Comparison of ENCODE assay signal across 17 cellular contexts in the genomic region with DNA sequence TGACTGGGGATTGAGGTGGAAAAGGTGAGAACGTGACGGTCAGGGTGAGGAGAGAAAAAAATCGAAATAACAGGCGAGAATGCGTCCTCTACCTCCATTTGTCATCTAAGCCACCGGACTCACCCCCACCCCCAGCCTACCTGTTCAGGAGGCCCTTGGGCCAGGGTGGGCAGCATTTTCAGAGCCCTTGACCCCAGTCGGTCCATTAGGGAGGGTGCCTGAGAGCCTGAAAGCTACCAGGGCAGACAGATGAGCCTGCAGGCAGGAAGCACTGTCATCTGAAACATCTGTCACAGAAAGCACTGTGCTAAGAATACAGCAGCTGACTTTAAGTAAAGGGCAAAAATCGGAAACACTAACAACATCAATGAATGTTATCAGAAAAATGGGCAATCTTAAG. TPM values are rescaled to one million over a fixed set of nuclear protein-coding genes. Genes with fewer than 3 reads are reported as not detected.
A peak's percentile ranks its signal among the peaks of the same experiment; 100 is the strongest.
DNase-seq lines count a peak whose midpoint lies in the region; ATAC-seq and TF ChIP-seq lines count a peak whose summit lies in the region.
"Had no signal": no experiment of that assay in that cellular context is flagged by ENCODE, and none has a peak within 500 bp of the region (broad histone marks: within the 10 kb centered on the region; RNA-seq: fewer than 3 reads in every experiment).

No MANE protein-coding gene starts in this region.

- H3K9me3 ChIP-seq in BLaER1 (peaks cover 28% of the 10 kb centered on the region), Caco-2 (no peaks in the 10 kb centered on the region), stomach (peaks cover 0 to 7% (median 2%) of the 10 kb centered on the region in 4 donors), heart left ventricle (peaks cover 0 to 16% (median 0%) of the 10 kb centered on the region in 12 donors)
- H3K9me3 ChIP-seq: BE2C had no signal

- TF ChIP-seq POLR2A in stomach (IDR thresholded peaks at IDR 0.05) (no peak), heart left ventricle (IDR thresholded peaks at IDR 0.05) (no peak)

- TF ChIP-seq EP300 in stomach (IDR thresholded peaks at IDR 0.05): no peak

- no peaks in the 10 kb centered on the region for H3K27me3 ChIP-seq in BLaER1
- H3K27me3 ChIP-seq in Caco-2 (replicated peaks; ENCODE audit: control insufficient read depth, insufficient read depth, low read length): no peaks in the 10 kb centered on the region
- H3K27me3 ChIP-seq in stomach: no peaks in the 10 kb centered on the region
- H3K27me3 ChIP-seq in heart left ventricle: no peaks in the 10 kb centered on the region
- H3K27me3 ChIP-seq: BE2C had no signal

- 89 to 94% (median 91%) methylated on average over 8 of the region's 8 CpGs for WGBS in stomach, 5 donors
- WGBS in heart left ventricle, 4 donors: 89 to 96% (median 94%) methylated on average over 8 of the region's 8 CpGs

- H3K27ac Mint-ChIP-seq in Caco-2 (ENCODE audit: unreplicated experiment): peak overlapping the region; percentile 26
- peak overlapping the region; percentile 92 for H3K27ac Mint-ChIP-seq in glutamatergic neuron (ENCODE audit: unreplicated experiment)
- H3K27ac Mint-ChIP-seq: CD8-positive, alpha-beta T cell; HFFc6 had no signal

- BruUV-seq in Caco-2 (replicated peaks; lab: Mats Ljungman, UMichigan): no TSS peak

- H3K9ac ChIP-seq in BLaER1: no peak overlapping the region

- H3K27me3 Mint-ChIP-seq in Caco-2 (ENCODE audit: insufficient read depth, unreplicated experiment) (no peaks in the 10 kb centered on the region), glutamatergic neuron (ENCODE audit: unreplicated experiment) (peaks cover 2% of the 10 kb centered on the region)

- CTCF ChIA-PET in Caco-2 (lab: Charles Lee): no interaction called here

- no peak overlapping the region for H3K4me3 Mint-ChIP-seq in Caco-2 (ENCODE audit: unreplicated experiment)
- peak overlapping the region; percentile 31 for H3K4me3 Mint-ChIP-seq in glutamatergic neuron (ENCODE audit: unreplicated experiment)
- H3K4me3 Mint-ChIP-seq: CD14-positive monocyte; CD8-positive, alpha-beta T cell; HFFc6 had no signal

- intact Hi-C loops in Caco-2 (cut with micrococcal nuclease; ENCODE audit: unreplicated experiment) (no loop called here), stomach (cut with DNase I; ENCODE audit: low total_unique reads) (no loop called here), heart left ventricle (cut with DNase I) (no loop called here)

- H3K4me1 Mint-ChIP-seq in Caco-2 (ENCODE audit: low read depth, unreplicated experiment): peaks cover 6% of the 10 kb centered on the region
- peaks cover 27% of the 10 kb centered on the region for H3K4me1 Mint-ChIP-seq in glutamatergic neuron (ENCODE audit: low read depth, unreplicated experiment)
- H3K4me1 Mint-ChIP-seq: CD14-positive monocyte had no signal

- H3K36me3 ChIP-seq in BLaER1 (peaks cover 56% of the 10 kb centered on the region), Caco-2 (ENCODE audit: control insufficient read depth, insufficient read depth, low read length) (no peaks in the 10 kb centered on the region), stomach (peaks cover 0 to 26% (median 4%) of the 10 kb centered on the region in 4 donors), heart left ventricle (peaks cover 0 to 11% (median 0%) of the 10 kb centered on the region in 9 donors)

- H3K36me3 Mint-ChIP-seq in Caco-2 (ENCODE audit: insufficient read depth, unreplicated experiment) (peaks cover 58% of the 10 kb centered on the region), glutamatergic neuron (ENCODE audit: unreplicated experiment) (peaks cover 24% of the 10 kb centered on the region)

- peaks cover 9% of the 10 kb centered on the region for H3K9me3 Mint-ChIP-seq in Caco-2 (ENCODE audit: unreplicated experiment)
- H3K9me3 Mint-ChIP-seq in glutamatergic neuron (ENCODE audit: unreplicated experiment): peaks cover 2% of the 10 kb centered on the region

- peak overlapping the region; percentile 64 for H3K4me2 ChIP-seq in BLaER1
- H3K4me2 ChIP-seq: A549 had no signal

- H3K4me1 ChIP-seq in BLaER1 (peaks cover 47% of the 10 kb centered on the region), Caco-2 (no peaks in the 10 kb centered on the region), stomach (no peaks in the 10 kb centered on the region), heart left ventricle (no peaks in the 10 kb centered on the region)
- H3K4me1 ChIP-seq: A549, BE2C had no signal

- POLR2A ChIA-PET in Caco-2 (lab: Charles Lee): no interaction called here

- in situ Hi-C loops in SK-MEL-5 (cut with HindIII; ENCODE audit: low pct_unique_long_range_greater_than_20kb, low sequenced_read_pairs): no loop called here

- no peak for DNase-seq in Caco-2
- peak; percentile 33 for DNase-seq in SK-MEL-5 (ENCODE audit: low read depth, low spot score)
- no peak for DNase-seq in glutamatergic neuron
- no peak for DNase-seq in NCI-H1105 treated with DMSO at 0.1 percent for 48 hours (lab: John Stamatoyannopoulos, UW)
- DNase-seq in cerebellar cortex (ENCODE audit: low spot score): no peak
- no peak for DNase-seq in stomach
- no peak for DNase-seq in heart left ventricle
- DNase-seq: BE2C; CD8-positive, alpha-beta T cell; COR-L47; DND-41; GDM1; HCEC 1CT; HFFc6 had no signal

- H3K4me3 ChIP-seq in BLaER1 (no peak overlapping the region), Caco-2 (ENCODE audit: low read depth, low read length) (no peak overlapping the region), stomach (no peak overlapping the region), heart left ventricle (no peak overlapping the region)
- H3K4me3 ChIP-seq: A549 had no signal

- H4K20me1 ChIP-seq in BLaER1: no peaks in the 10 kb centered on the region

- H3K27ac ChIP-seq in BLaER1: peak overlapping the region; percentile 40; the same call in 1 of the 2 replicates
- H3K27ac ChIP-seq in stomach: no peak overlapping the region
- H3K27ac ChIP-seq in heart left ventricle: no peak overlapping the region
- H3K27ac ChIP-seq: A549 had no signal

- ATAC-seq in heart left ventricle: no peak
- ATAC-seq: A549; CD8-positive, alpha-beta T cell had no signal

- TF ChIP-seq CTCF in Caco-2 (IDR thresholded peaks at IDR 0.05; ENCODE audit: insufficient read depth in 1 of 2, low read depth in 1 of 2, low read length in 1 of 2, severe bottlenecking in 1 of 2, unreplicated experiment in 1 of 2) (no peak), glutamatergic neuron (IDR thresholded peaks at IDR 0.05; ENCODE audit: partially characterized antibody, unreplicated experiment) (no peak), stomach (IDR thresholded peaks at IDR 0.05) (no peak), heart left ventricle (IDR thresholded peaks at IDR 0.05) (no peak)

RNA-seq across cellular contexts. Expression of gene MAD1L1, which starts 47.0 kb away (rescaled TPM):
- 58.6 and 65.8 TPM in 2 replicates for total RNA-seq in Caco-2 (2022)
- total RNA-seq in SK-MEL-5 (2014; rRNA removed; shearing (Covaris generic)): 192 and 204 TPM in 2 replicates
- polyA plus RNA-seq in SK-MEL-5 (2015; cell fraction: cytosol; rRNA removed): 234 and 246 TPM in 2 replicates
- 64.0 and 89.2 TPM in 2 replicates for polyA plus RNA-seq in SK-MEL-5 (2015; cell fraction: nucleus; rRNA removed)
- total RNA-seq in glutamatergic neuron (ENCODE audit: unreplicated experiment): 57.6 TPM
- total RNA-seq in stomach: 100 to 1,000 TPM in 1 of 5 donors, 10 to 100 TPM in 4; 12.8 to 469 (median 25.0) TPM
- polyA plus RNA-seq in stomach: 10 to 100 TPM; 25.8 to 36.0 (median 28.7) TPM
- total RNA-seq in heart left ventricle: 10 to 100 TPM; 11.1 to 29.7 (median 19.3) TPM
- polyA plus RNA-seq in heart left ventricle: 10 to 100 TPM; 21.8 to 25.3 TPM

RNA-seq across cellular contexts. Expression of gene MRM2, which starts 56.3 kb away (rescaled TPM):
- total RNA-seq in Caco-2 (2022) (48.8 and 49.3 TPM in 2 replicates), glutamatergic neuron (ENCODE audit: unreplicated experiment) (28.1 TPM), stomach (10 to 100 TPM in 4 of 5 donors, 1 to 10 TPM in 1; 9.9 to 19.1 (median 17.1) TPM), heart left ventricle (10 to 100 TPM; 14.2 to 22.3 (median 20.3) TPM)
- 34.3 and 49.2 TPM in 2 replicates for total RNA-seq in SK-MEL-5 (2014; rRNA removed; shearing (Covaris generic))
- 50.5 and 53.1 TPM in 2 replicates for polyA plus RNA-seq in SK-MEL-5 (2015; cell fraction: cytosol; rRNA removed)
- polyA plus RNA-seq in SK-MEL-5 (2015; cell fraction: nucleus; rRNA removed): 25.8 and 30.4 TPM in 2 replicates
- polyA plus RNA-seq in stomach (10 to 100 TPM; 17.4 to 22.3 (median 18.7) TPM), heart left ventricle (10 to 100 TPM; 18.8 to 31.5 TPM)

RNA-seq across cellular contexts. Expression of gene NUDT1, which starts 56.3 kb away (rescaled TPM):
- 41.5 and 42.8 TPM in 2 replicates for total RNA-seq in Caco-2 (2022)
- total RNA-seq in SK-MEL-5 (2014; rRNA removed; shearing (Covaris generic)): 45.4 and 48.7 TPM in 2 replicates
- 39.9 and 62.9 TPM in 2 replicates for polyA plus RNA-seq in SK-MEL-5 (2015; cell fraction: cytosol; rRNA removed)
- polyA plus RNA-seq in SK-MEL-5 (2015; cell fraction: nucleus; rRNA removed): 57.5 and 67.0 TPM in 2 replicates
- total RNA-seq in glutamatergic neuron (ENCODE audit: unreplicated experiment): 19.5 TPM
- total RNA-seq in stomach: 1 to 10 TPM in 3 of 5 donors, not detected in 2; 4.6 to 8.1 (median 6.2) TPM
- 10 to 100 TPM; 15.9 to 37.1 (median 28.6) TPM for polyA plus RNA-seq in stomach
- 10 to 100 TPM in 8 of 9 donors, 1 to 10 TPM in 1; 9.8 to 18.4 (median 12.1) TPM for total RNA-seq in heart left ventricle
- 10 to 100 TPM; 18.9 to 23.7 TPM for polyA plus RNA-seq in heart left ventricle
